ENCODE assay signal across 11 cellular contexts in genomic region chr10:94006591-94007550, GRCh38. TPM values are rescaled to one million over a fixed set of nuclear protein-coding genes. Genes with fewer than 3 reads are reported as not detected.
A peak's percentile ranks its signal among the peaks of the same experiment; 100 is the strongest.
DNase-seq lines count a peak whose midpoint lies in the region; ATAC-seq, FAIRE-seq and TF ChIP-seq lines count a peak whose summit lies in the region.
"Had no signal": no experiment of that assay in that cellular context is flagged by ENCODE, and none has a peak within 500 bp of the region (broad histone marks: within the 10 kb centered on the region; RNA-seq: fewer than 3 reads in every experiment).

No MANE protein-coding gene starts in this region.

- H3K4me3 ChIP-seq in AG10803 (ENCODE audit: low read length) (no peak overlapping the region), duodenal mucosa (ENCODE audit: low read depth in 1 of 2, low read length in 2 of 2) (peak overlapping the region in 1 of 2 donors; percentile 2)

- no peaks in the 10 kb centered on the region for H3K4me1 Mint-ChIP-seq in stimulated activated naive CD8-positive, alpha-beta T cell treated with anti-CD3 and anti-CD28 coated beads, Interleukin-15, amount 100 ng/mL, for 72 hours
- H3K4me1 Mint-ChIP-seq: activated B cell treated with CpG ODN at 0.5 μM for 24 hours had no signal

- H3K27ac Mint-ChIP-seq in stimulated activated naive CD8-positive, alpha-beta T cell treated with anti-CD3 and anti-CD28 coated beads, Interleukin-15, amount 100 ng/mL, for 72 hours = no peak overlapping the region
- H3K27ac Mint-ChIP-seq: activated B cell treated with CpG ODN at 0.5 μM for 24 hours had no signal

- H3K9ac ChIP-seq in duodenal mucosa (ENCODE audit: low read depth in 1 of 2, low read length in 2 of 2) = no peak overlapping the region

- peaks cover 9% of the 10 kb centered on the region for H3K27me3 Mint-ChIP-seq in stimulated activated naive CD8-positive, alpha-beta T cell treated with anti-CD3 and anti-CD28 coated beads, Interleukin-15, amount 100 ng/mL, for 72 hours

- H3K9me3 Mint-ChIP-seq in stimulated activated naive CD8-positive, alpha-beta T cell treated with anti-CD3 and anti-CD28 coated beads, Interleukin-15, amount 100 ng/mL, for 72 hours = peaks cover 0 to 13% of the 10 kb centered on the region in 2 donors
- H3K9me3 Mint-ChIP-seq: activated B cell treated with CpG ODN at 0.5 μM for 24 hours had no signal

- peak; percentile 54 for FAIRE-seq in HTR-8/SVneo (lab: Jason Lieb, UNC)
- FAIRE-seq: G401.6 had no signal

- peak overlapping the region; percentile 35 for H3K27ac ChIP-seq in duodenal mucosa (ENCODE audit: low read depth, low read length)

- no peaks in the 10 kb centered on the region for H3K27me3 ChIP-seq in duodenal mucosa (ENCODE audit: control insufficient read depth in 1 of 2, insufficient read depth in 2 of 2, low read length in 2 of 2)

- no peak overlapping the region for H3K4me3 Mint-ChIP-seq in stimulated activated naive CD8-positive, alpha-beta T cell treated with anti-CD3 and anti-CD28 coated beads, Interleukin-15, amount 100 ng/mL, for 72 hours
- H3K4me3 Mint-ChIP-seq: activated B cell treated with CpG ODN at 0.5 μM for 24 hours had no signal

- DNase-seq in AG10803 (ENCODE audit: low read depth) (peak; percentile 90), HTR-8/SVneo (ENCODE audit: insufficient read length, low spot score) (no peak), myocyte (ENCODE audit: low read depth) (peak; percentile 90), GM19238 (ENCODE audit: insufficient read length, low spot score) (no peak), activated T-cell treated with anti-CD3 and anti-CD28 coated beads for 4 hours (no peak)
- no peak for DNase-seq in stimulated activated naive CD8-positive, alpha-beta T cell treated with anti-CD3 and anti-CD28 coated beads, Interleukin-15, amount 100 ng/mL, for 72 hours
- DNase-seq: activated B cell treated with CpG ODN at 0.5 μM for 24 hours, NCI-H2171 treated with DMSO at 0.1 percent for 48 hours had no signal

- no peak for TF ChIP-seq CTCF in AG10803 (conservative IDR thresholded peaks at IDR 0.05; ENCODE audit: low read length)

- peaks cover 0 to 6% of the 10 kb centered on the region in 2 donors for H3K9me3 ChIP-seq in duodenal mucosa (ENCODE audit: control insufficient read depth in 1 of 2, low read length in 2 of 2)

- no peak for ATAC-seq in HG02642 (IDR thresholded peaks at IDR 0.05; ENCODE audit: poor library complexity, unreplicated experiment)
- ATAC-seq in stimulated activated naive CD8-positive, alpha-beta T cell treated with anti-CD3 and anti-CD28 coated beads, Interleukin-15, amount 100 ng/mL, for 72 hours = no peak

- no peaks in the 10 kb centered on the region for H3K36me3 ChIP-seq in duodenal mucosa (ENCODE audit: control insufficient read depth in 1 of 2, insufficient read depth in 2 of 2, low read length in 2 of 2)

- peaks cover 32 to 35% of the 10 kb centered on the region in 2 donors for H3K4me1 ChIP-seq in duodenal mucosa (ENCODE audit: control insufficient read depth in 1 of 2, insufficient read depth in 2 of 2, low read length in 2 of 2)

RNA-seq across cellular contexts. Expression of gene PLCE1, which starts 13.1 kb away (rescaled TPM):
- total RNA-seq in myocyte = 17.1 and 19.9 TPM in 2 replicates
- 9.0 TPM for polyA plus RNA-seq in myocyte (2012)
- total RNA-seq: activated B cell treated with CpG ODN at 0.5 μM for 24 hours had no signal

Comparison
In these comparisons a context has a peak if more than half of its experiments do, and no peak if none do; other contexts are left out.
1. DNase-seq: peak in AG10803 (single experiment) and myocyte (single experiment); none in HTR-8/SVneo (single experiment), GM19238 (single experiment), activated T-cell treated with anti-CD3 and anti-CD28 coated beads for 4 hours (single experiment) and stimulated activated naive CD8-positive, alpha-beta T cell treated with anti-CD3 and anti-CD28 coated beads, Interleukin-15, amount 100 ng/mL, for 72 hours (0 of 2).